ENCODE assay signal across 9 cellular contexts in genomic region chr3:57165637-57166036, GRCh38. TPM values are rescaled to one million over a fixed set of nuclear protein-coding genes. Genes with fewer than 3 reads are reported as not detected.
DNase-seq lines count a peak whose midpoint lies in the region; ATAC-seq and TF ChIP-seq lines count a peak whose summit lies in the region.
"Had no signal": no experiment of that assay in that cellular context is flagged by ENCODE, and none has a peak within 500 bp of the region (broad histone marks: within the 10 kb centered on the region; RNA-seq: fewer than 3 reads in every experiment).

No MANE protein-coding gene starts in this region.

- H3K4me3 ChIP-seq in left ventricle myocardium inferior (peak overlapping the region; percentile 97), heart right ventricle (peak overlapping the region in 4 of 10 donors; percentile 88 to 95 (median 93)), tibial artery (peak overlapping the region; percentile 64 to 81)

- DNase-seq in left ventricle myocardium inferior (no peak), heart right ventricle (no peak), left kidney (ENCODE audit: low read depth, low spot score) (peak; percentile 57), tibial artery (no peak), GM19238 (ENCODE audit: insufficient read length, low spot score) (no peak), GM10266 (ENCODE audit: extremely low spot score) (no peak)

- intact Hi-C loops in left ventricle myocardium inferior (cut with micrococcal nuclease) (loop anchor here (10.0 kb wide), 1 partner anchor 61 kb away; no protein-coding TSS in a partner anchor), heart right ventricle (cut with DNase I) (loop anchor here in 7 of 10 donors (5.0 to 10.0 kb wide), 5 partner anchors 38 to 63 kb away; partner anchors contain the start of gene APPL1 (in 5 of the 7)), tibial artery (cut with DNase I; ENCODE audit: low total_unique reads) (loop anchor here (10.0 kb wide), 1 partner anchor 59 kb away; the partner anchor contains the start of gene APPL1)

- H3K36me3 ChIP-seq in left ventricle myocardium inferior (no peaks in the 10 kb centered on the region), heart right ventricle (no peaks in the 10 kb centered on the region), tibial artery (no peaks in the 10 kb centered on the region)

- 26 to 44% methylated on average over 4 of the region's 4 CpGs for WGBS in heart right ventricle, 2 donors

- ATAC-seq in heart right ventricle (no peak), HG02981 (IDR thresholded peaks at IDR 0.05; ENCODE audit: unreplicated experiment) (no peak)

- H3K4me1 ChIP-seq in left ventricle myocardium inferior (peaks cover 58% of the 10 kb centered on the region), heart right ventricle (peaks cover 0 to 60% (median 36%) of the 10 kb centered on the region in 9 donors), tibial artery (peaks cover 0 to 28% (median 14%) of the 10 kb centered on the region in 4 donors)

- no peak overlapping the region for H3K27ac ChIP-seq in left ventricle myocardium inferior (replicated peaks)
- no peak overlapping the region for H3K27ac ChIP-seq in heart right ventricle
- H3K27ac ChIP-seq in VCaP = peak overlapping the region; percentile 60; the same call in 1 of the 2 replicates
- H3K27ac ChIP-seq in tibial artery = no peak overlapping the region

- H3K9me3 ChIP-seq in left ventricle myocardium inferior (replicated peaks) (no peaks in the 10 kb centered on the region), heart right ventricle (no peaks in the 10 kb centered on the region), tibial artery (no peaks in the 10 kb centered on the region)

- TF ChIP-seq CTCF in left ventricle myocardium inferior (IDR thresholded peaks at IDR 0.05; ENCODE audit: borderline replicate concordance) (no peak), heart right ventricle (IDR thresholded peaks at IDR 0.05) (no peak), VCaP (conservative IDR thresholded peaks at IDR 0.05) (no peak), tibial artery (IDR thresholded peaks at IDR 0.05) (no peak), GM10266 (IDR thresholded peaks at IDR 0.05; ENCODE audit: control insufficient read depth, insufficient read depth, low read depth, missing control alignments) (no peak)

- H3K27me3 ChIP-seq in left ventricle myocardium inferior (ENCODE audit: low read depth) = no peaks in the 10 kb centered on the region
- H3K27me3 ChIP-seq in heart right ventricle = peaks cover 0 to 72% (median 0%) of the 10 kb centered on the region in 7 donors
- H3K27me3 ChIP-seq in tibial artery = peaks cover 0 to 22% of the 10 kb centered on the region in 2 donors

RNA-seq across cellular contexts. Expression of gene IL17RD, which starts 0.5 kb away (rescaled TPM):
- total RNA-seq in left ventricle myocardium inferior (9.6 TPM), heart right ventricle (10 to 100 TPM in 2 of 10 donors, 1 to 10 TPM in 8; 3.3 to 15.6 (median 6.0) TPM)
- 1 to 10 TPM; 1.3 TPM for polyA plus RNA-seq in heart right ventricle

RNA-seq across cellular contexts. Expression of gene HESX1, which starts 34.1 kb away (rescaled TPM):
- total RNA-seq in left ventricle myocardium inferior (0.30 TPM), heart right ventricle (1 to 10 TPM in 1 of 10 donors, under 1 TPM in 5, not detected in 4; 0.22 to 1.2 (median 0.54) TPM)
- polyA plus RNA-seq in heart right ventricle = 1 to 10 TPM in 1 of 2 donors, under 1 TPM in 1; 0.28 to 1.5 TPM
- total RNA-seq: mesenteric fat pad had no signal
